ENCODE assay signal across 2 cellular contexts in genomic region chr3:131077904-131078303, GRCh38.
TF ChIP-seq lines count a peak whose summit lies in the region.

No MANE protein-coding gene starts in this region.

TF ChIP-seq in GM23338, 12 proteins besides CTCF, POLR2A, EP300 and RAD21:
- no peak for TF ChIP-seq ETS1 (IDR thresholded peaks at IDR 0.05)
- TF ChIP-seq ZNF462 (CRISPR knock-in tag; IDR thresholded peaks at IDR 0.05), result peak; percentile 57; the same call in 1 of the 2 replicates

TF ChIP-seq in H1, 55 proteins besides CTCF, POLR2A, EP300 and RAD21:
- TF ChIP-seq YY1 (IDR thresholded peaks at IDR 0.05; ENCODE audit: low read depth, low read length) (no peak), CHD7 (IDR thresholded peaks at IDR 0.05; ENCODE audit: insufficient replicate concordance, low read length) (peak; percentile 33), POU5F1 (IDR thresholded peaks at IDR 0.05; ENCODE audit: low read depth, low read length) (peak; percentile 78; the same call in 1 of the 2 replicates), ATF3 (IDR thresholded peaks at IDR 0.05; ENCODE audit: insufficient read depth, low read depth, low read length) (no peak), ZNF274 (IDR thresholded peaks at IDR 0.05; ENCODE audit: borderline replicate concordance, extremely low read depth, low read length) (no peak), EGR1 (IDR thresholded peaks at IDR 0.05; ENCODE audit: borderline replicate concordance, low read depth, low read length) (no peak)
